ENCODE assay signal across 9 cellular contexts in the genomic region with DNA sequence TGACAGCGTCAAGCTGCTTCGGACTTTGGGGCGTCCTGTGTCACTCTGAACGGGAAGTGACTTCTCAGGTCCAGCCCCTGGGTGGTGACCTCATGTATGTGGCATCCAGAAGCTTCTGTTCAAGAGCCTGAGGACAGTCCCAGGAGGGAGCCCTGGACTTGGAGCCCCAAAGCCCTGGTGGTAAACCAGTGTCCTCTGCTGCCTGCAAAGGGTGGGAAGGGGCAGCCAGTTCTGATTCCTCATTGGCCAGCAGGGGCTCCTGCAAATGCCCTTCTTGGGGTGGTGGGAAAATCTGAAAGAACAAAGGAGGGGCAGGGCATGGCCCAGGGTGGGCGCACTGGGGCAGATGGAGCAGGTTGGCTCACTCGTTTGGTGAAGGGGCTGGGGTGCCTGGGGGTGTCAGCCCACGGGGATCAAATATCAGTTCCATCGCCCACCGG. TPM values are rescaled to one million over a fixed set of nuclear protein-coding genes. Genes with fewer than 3 reads are reported as not detected.
DNase-seq lines count a peak whose midpoint lies in the region; ATAC-seq and TF ChIP-seq lines count a peak whose summit lies in the region.
"Had no signal": no experiment of that assay in that cellular context is flagged by ENCODE, and none has a peak within 500 bp of the region (broad histone marks: within the 10 kb centered on the region; RNA-seq: fewer than 3 reads in every experiment).

No MANE protein-coding gene starts in this region.

- H3K9ac ChIP-seq in endodermal cell (ENCODE audit: extremely low read depth, low read length, poor library complexity, severe bottlenecking) (no peak overlapping the region), mucosa of stomach (ENCODE audit: low read length) (peak overlapping the region; percentile 81)

- peaks cover 2% of the 10 kb centered on the region for H3K9me3 Mint-ChIP-seq in endodermal cell

- peak overlapping the region; percentile 65 for H3K4me3 ChIP-seq in endodermal cell (ENCODE audit: low read length)
- H3K4me3 ChIP-seq in mucosa of stomach (ENCODE audit: low read length): peak overlapping the region; percentile 84

- ATAC-seq in HG02973 (IDR thresholded peaks at IDR 0.05; ENCODE audit: unreplicated experiment): no peak

- H3K4me1 ChIP-seq in endodermal cell (ENCODE audit: control insufficient read depth, insufficient read depth, low read length) (peaks cover 8% of the 10 kb centered on the region), mucosa of stomach (ENCODE audit: control insufficient read depth, insufficient read depth, low read length) (peaks cover 38% of the 10 kb centered on the region)

- in situ Hi-C loops in ACHN (cut with HindIII; ENCODE audit: low pct_ligation_motif_present, low pct_unique_long_range_greater_than_20kb, low sequenced_read_pairs): no loop called here

- peaks cover 10% of the 10 kb centered on the region for H3K4me1 Mint-ChIP-seq in endodermal cell

- H3K36me3 ChIP-seq in endodermal cell (ENCODE audit: control insufficient read depth, insufficient read depth, low read length) (no peaks in the 10 kb centered on the region), mucosa of stomach (ENCODE audit: control insufficient read depth, insufficient read depth, low read length) (peaks cover 4% of the 10 kb centered on the region)

- TF ChIP-seq CTCF in endodermal cell (conservative IDR thresholded peaks at IDR 0.05): no peak

- no peaks in the 10 kb centered on the region for H3K36me3 Mint-ChIP-seq in endodermal cell (ENCODE audit: low read depth)

- peak; percentile 82 for DNase-seq in ACHN
- peak; percentile 85 for DNase-seq in M059J (ENCODE audit: low read depth)
- DNase-seq in endodermal cell: peak; percentile 84
- DNase-seq in NCI-H524 (lab: John Stamatoyannopoulos, UW): no peak
- DNase-seq in cerebellum (ENCODE audit: low spot score): no peak
- DNase-seq in iPS-NIHi7 (ENCODE audit: extremely low spot score): no peak
- DNase-seq: DMS79 had no signal

- H3K27ac ChIP-seq in endodermal cell (ENCODE audit: low read depth, low read length): no peak overlapping the region

- H3K27me3 ChIP-seq in endodermal cell (ENCODE audit: control insufficient read depth, insufficient read depth, low read length, poor library complexity, severe bottlenecking): no peaks in the 10 kb centered on the region
- H3K27me3 ChIP-seq in mucosa of stomach (ENCODE audit: control insufficient read depth, insufficient read depth, low read length): no peaks in the 10 kb centered on the region

- H3K27ac Mint-ChIP-seq in endodermal cell: peak overlapping the region; percentile 83

- H3K9me3 ChIP-seq in endodermal cell (ENCODE audit: control insufficient read depth, low read length) (no peaks in the 10 kb centered on the region), mucosa of stomach (ENCODE audit: control insufficient read depth, low read length) (no peaks in the 10 kb centered on the region)

- no peak overlapping the region for H3K4me3 Mint-ChIP-seq in endodermal cell

- peaks cover 4% of the 10 kb centered on the region for H3K27me3 Mint-ChIP-seq in endodermal cell (ENCODE audit: insufficient read depth)

- WGBS in endodermal cell (ENCODE audit: insufficient coverage in 1 of 2, insufficient read length in 1 of 2), 2 experiments: 63 to 75% methylated on average over 7 to 9 of the region's 9 CpGs

RNA-seq across cellular contexts. Expression of a gene that starts 1.6 kb away (rescaled TPM):
- total RNA-seq in M059J (2014; rRNA removed; shearing (Covaris generic)): 3.6 and 4.0 TPM in 2 replicates
- total RNA-seq in endodermal cell (1 to 10 TPM; 1.6 to 2.7 TPM), cerebellum (not detected)
- polyA plus RNA-seq in endodermal cell (2013, experiment 1 of 2): 1.0 TPM
- polyA plus RNA-seq in endodermal cell (2013, experiment 2 of 2): 0.70 TPM

RNA-seq across cellular contexts. Expression of a gene that starts 13.4 kb away (rescaled TPM):
- not detected in 2 replicates for total RNA-seq in M059J (2014; rRNA removed; shearing (Covaris generic))
- 1 to 10 TPM; 2.7 to 3.3 TPM for total RNA-seq in endodermal cell
- polyA plus RNA-seq in endodermal cell (2013, experiment 1 of 2): 34.1 TPM
- 29.4 TPM for polyA plus RNA-seq in endodermal cell (2013, experiment 2 of 2)
- 15.4 TPM for total RNA-seq in cerebellum

RNA-seq across cellular contexts. Expression of a gene that starts 55.7 kb away (rescaled TPM):
- 1.2 and 2.0 TPM in 2 replicates for total RNA-seq in M059J (2014; rRNA removed; shearing (Covaris generic))
- total RNA-seq in endodermal cell (10 to 100 TPM; 11.1 to 19.0 TPM), cerebellum (8.7 TPM)
- polyA plus RNA-seq in endodermal cell (2013, experiment 1 of 2): 3.6 TPM
- polyA plus RNA-seq in endodermal cell (2013, experiment 2 of 2): 3.4 TPM

Comparison
In these comparisons a context has a peak if more than half of its experiments do, and no peak if none do; other contexts are left out.
1. DNase-seq: peak in ACHN (single experiment), M059J (single experiment) and endodermal cell (single experiment); none in NCI-H524 (0 of 2), cerebellum (single experiment) and iPS-NIHi7 (single experiment).